ENCODE assay signal across 1 cellular context in the genomic region with DNA sequence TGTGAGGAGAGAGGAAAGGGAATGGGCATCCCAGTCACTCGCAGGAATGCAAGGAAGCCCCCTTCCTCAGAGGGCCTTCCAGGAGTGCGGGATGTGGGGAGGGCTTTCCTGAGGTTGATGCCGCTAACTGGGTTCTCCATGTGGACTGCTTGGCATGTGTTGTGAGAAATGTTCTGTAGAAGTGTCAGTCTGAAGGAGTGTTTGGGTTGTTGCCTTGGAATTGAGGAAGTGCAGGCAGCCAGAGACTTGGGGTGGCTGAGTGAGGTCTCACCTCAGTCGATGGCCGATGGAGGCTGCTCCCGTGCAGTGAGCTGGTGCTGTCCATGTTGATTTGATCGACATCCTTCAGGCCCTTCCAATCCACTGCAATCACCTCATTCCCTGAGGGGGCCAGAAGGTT.
TF ChIP-seq lines count a peak whose summit lies in the region.

No MANE protein-coding gene starts in this region.

TF ChIP-seq in K562, 482 proteins besides CTCF, POLR2A, EP300 and RAD21:
- TF ChIP-seq KDM5B (IDR thresholded peaks at IDR 0.05; ENCODE audit: insufficient replicate concordance, low read depth, low read length) (peak; percentile 29), SPI1 (IDR thresholded peaks at IDR 0.05; ENCODE audit: borderline replicate concordance, low read depth, low read length) (peak; percentile 97), EZH2 (IDR thresholded peaks at IDR 0.05; ENCODE audit: borderline replicate concordance, low read depth, low read length) (no peak; the same call in 1 of the 2 replicates)
- TF ChIP-seq, protein P1, sequence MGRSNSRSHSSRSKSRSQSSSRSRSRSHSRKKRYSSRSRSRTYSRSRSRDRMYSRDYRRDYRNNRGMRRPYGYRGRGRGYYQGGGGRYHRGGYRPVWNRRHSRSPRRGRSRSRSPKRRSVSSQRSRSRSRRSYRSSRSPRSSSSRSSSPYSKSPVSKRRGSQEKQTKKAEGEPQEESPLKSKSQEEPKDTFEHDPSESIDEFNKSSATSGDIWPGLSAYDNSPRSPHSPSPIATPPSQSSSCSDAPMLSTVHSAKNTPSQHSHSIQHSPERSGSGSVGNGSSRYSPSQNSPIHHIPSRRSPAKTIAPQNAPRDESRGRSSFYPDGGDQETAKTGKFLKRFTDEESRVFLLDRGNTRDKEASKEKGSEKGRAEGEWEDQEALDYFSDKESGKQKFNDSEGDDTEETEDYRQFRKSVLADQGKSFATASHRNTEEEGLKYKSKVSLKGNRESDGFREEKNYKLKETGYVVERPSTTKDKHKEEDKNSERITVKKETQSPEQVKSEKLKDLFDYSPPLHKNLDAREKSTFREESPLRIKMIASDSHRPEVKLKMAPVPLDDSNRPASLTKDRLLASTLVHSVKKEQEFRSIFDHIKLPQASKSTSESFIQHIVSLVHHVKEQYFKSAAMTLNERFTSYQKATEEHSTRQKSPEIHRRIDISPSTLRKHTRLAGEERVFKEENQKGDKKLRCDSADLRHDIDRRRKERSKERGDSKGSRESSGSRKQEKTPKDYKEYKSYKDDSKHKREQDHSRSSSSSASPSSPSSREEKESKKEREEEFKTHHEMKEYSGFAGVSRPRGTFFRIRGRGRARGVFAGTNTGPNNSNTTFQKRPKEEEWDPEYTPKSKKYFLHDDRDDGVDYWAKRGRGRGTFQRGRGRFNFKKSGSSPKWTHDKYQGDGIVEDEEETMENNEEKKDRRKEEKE (IDR thresholded peaks at IDR 0.05; ENCODE audit: borderline replicate concordance in 1 of 2, control insufficient read depth in 1 of 2, low read depth in 2 of 2, low read length in 1 of 2): no peak
- TF ChIP-seq, protein P2, sequence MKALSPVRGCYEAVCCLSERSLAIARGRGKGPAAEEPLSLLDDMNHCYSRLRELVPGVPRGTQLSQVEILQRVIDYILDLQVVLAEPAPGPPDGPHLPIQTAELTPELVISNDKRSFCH (CRISPR knock-in tag; IDR thresholded peaks at IDR 0.05): no peak
- TF ChIP-seq, protein P2 (tag; IDR thresholded peaks at IDR 0.05): 0 out of 2 replicates have a peak, but pooled peaks have one; percentile 13
